In the genomic region with DNA sequence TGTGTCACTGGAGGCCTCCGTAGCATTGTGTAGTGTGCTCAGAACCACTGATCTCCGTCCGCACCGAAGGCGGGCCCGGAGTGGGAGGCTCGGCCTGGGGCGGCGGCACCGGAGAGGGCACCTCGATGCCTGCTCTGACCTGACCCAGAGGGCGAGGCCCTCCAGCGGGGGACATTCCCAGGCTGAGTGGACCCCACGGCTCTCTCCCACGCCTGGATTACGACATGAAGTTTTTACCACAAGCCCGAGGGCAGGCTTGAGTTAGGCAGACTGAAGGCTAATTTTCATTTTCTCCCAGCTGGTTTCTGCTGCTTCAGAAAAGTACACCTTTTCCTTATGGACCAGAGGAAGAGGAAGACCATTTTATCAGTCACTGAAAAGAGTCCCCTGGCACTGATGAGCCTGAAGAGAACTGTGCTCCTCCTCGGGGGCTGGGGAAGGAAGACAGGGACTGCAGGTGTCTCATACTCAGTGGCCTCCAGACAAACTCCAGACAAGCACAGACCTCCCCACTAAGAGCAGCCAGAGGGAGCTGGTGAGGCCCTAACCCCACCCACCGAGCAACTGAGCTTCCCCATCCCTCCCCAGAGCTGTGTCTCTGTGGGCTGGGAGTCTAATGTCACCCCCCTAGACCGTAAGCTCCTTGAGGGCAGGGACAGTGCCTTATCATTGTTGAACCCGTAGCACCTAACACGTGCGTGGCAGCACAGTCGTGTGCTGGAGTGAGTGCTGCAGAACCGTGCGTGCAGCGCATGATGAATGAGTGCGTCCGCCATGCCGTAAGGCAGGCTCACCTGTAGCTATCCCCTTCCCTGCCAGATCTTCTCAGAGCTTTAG, we compare ENCODE assay signal across 15 cellular contexts.
DNase-seq lines count a peak whose midpoint lies in the region; ATAC-seq, FAIRE-seq and TF ChIP-seq lines count a peak whose summit lies in the region.
"Had no signal": no experiment of that assay in that cellular context is flagged by ENCODE, and none has a peak within 500 bp of the region (broad histone marks: within the 10 kb centered on the region; RNA-seq: fewer than 3 reads in every experiment).

No MANE protein-coding gene starts in this region.

- H3K36me3 ChIP-seq in heart left ventricle (peaks cover 3 to 74% (median 64%) of the 10 kb centered on the region in 9 donors), H1 (ENCODE audit: control insufficient read depth in 2 of 4, insufficient read depth in 4 of 4, low read length in 3 of 4) (no peaks in the 10 kb centered on the region), gastroesophageal sphincter (peaks cover 0 to 77% of the 10 kb centered on the region in 2 donors), thyroid gland (peaks cover 38 to 43% of the 10 kb centered on the region in 2 donors)

- no peak overlapping the region for H4K5ac ChIP-seq in H1 (ENCODE audit: insufficient read length, low read depth, low read length)

- no peak overlapping the region for H2BK5ac ChIP-seq in H1 (ENCODE audit: low read depth, low read length)

- no peak overlapping the region for H2BK20ac ChIP-seq in H1 (ENCODE audit: low read length)

- no peaks in the 10 kb centered on the region for H4K20me1 ChIP-seq in H1 (replicated peaks in 1 of 2; ENCODE audit: control insufficient read depth in 1 of 2, insufficient read depth in 2 of 2, low read length in 2 of 2)

- ATAC-seq in heart left ventricle, result peak in 3 of 4 donors; percentile 15 to 27 (median 23)
- ATAC-seq in Right ventricle myocardium inferior, result no peak
- ATAC-seq in gastroesophageal sphincter, result no peak

- intact Hi-C loops in heart left ventricle (cut with DNase I), result no loop called here
- intact Hi-C loops in Right ventricle myocardium inferior (cut with DNase I), result no loop called here
- intact Hi-C loops in thyroid gland (cut with DNase I), result no loop called here

- H3K4me3 ChIP-seq in heart left ventricle (no peak overlapping the region), H1 (ENCODE audit: extremely low read depth in 1 of 4, insufficient read depth in 2 of 4, low read depth in 3 of 4, low read length in 4 of 4) (no peak overlapping the region), retinal pigment epithelial cell (ENCODE audit: low read length) (no peak overlapping the region), gastroesophageal sphincter (no peak overlapping the region), thyroid gland (replicated peaks in 1 of 3) (no peak overlapping the region)
- H3K4me3 ChIP-seq: BLaER1 had no signal

- no peaks in the 10 kb centered on the region for H3K79me1 ChIP-seq in H1 (ENCODE audit: low read depth, low read length)

- no peak overlapping the region for H2BK12ac ChIP-seq in H1 (ENCODE audit: low read depth, low read length)

- no peak overlapping the region for H3K14ac ChIP-seq in H1 (ENCODE audit: insufficient read length)

- H3K23ac ChIP-seq in H1 (ENCODE audit: insufficient read length), result no peak overlapping the region

- H4K91ac ChIP-seq in H1 (replicated peaks; ENCODE audit: insufficient read length, low read length), result no peak overlapping the region

- CTCF ChIA-PET in H1 (lab: Charles Lee; ENCODE audit: partially characterized antibody), result interaction anchor here (0.5 to 5.4 kb wide), 22 partner anchors 11 to 322 kb away, joined by 3 to 17 read pairs (median 4); partner anchors contain the start of genes FES and UNC45A

- H2AFZ ChIP-seq in H1 (ENCODE audit: low read length), result no peak overlapping the region
- H2AFZ ChIP-seq: parathyroid adenoma had no signal

- peak in 1 of 5 donors; percentile 64 for DNase-seq in heart left ventricle
- no peak for DNase-seq in Right ventricle myocardium inferior (ENCODE audit: missing footprints)
- DNase-seq in NAMALWA (ENCODE audit: low spot score), result peak; percentile 41
- no peak for DNase-seq in H1 (ENCODE audit: low read depth in 1 of 2, low spot score in 2 of 2)
- no peak for DNase-seq in retinal pigment epithelial cell (ENCODE audit: low read depth)
- no peak for DNase-seq in kidney glomerular epithelial cell (lab: John Stamatoyannopoulos, UW)
- no peak for DNase-seq in thyroid gland
- DNase-seq: activated CD8-positive, alpha-beta memory T cell treated with anti-CD3 and anti-CD28 coated beads, Interleukin-2, amount 50 U/mL, for 4 hours; aorta; midbrain; RPMI8226; stimulated activated CD4-positive, alpha-beta T cell treated with anti-CD3 and anti-CD28 coated beads, Interleukin-1b, Interleukin-23, amount 100 ng/mL, for 48 hours had no signal

- no peak overlapping the region for H3K56ac ChIP-seq in H1 (replicated peaks; ENCODE audit: insufficient read length, low read depth, low read length)

- H2AK5ac ChIP-seq in H1 (ENCODE audit: low read depth, low read length), result no peak overlapping the region

- no peak for FAIRE-seq in H1 (lab: Jason Lieb, UNC)

- TF ChIP-seq RAD21 in H1 (IDR thresholded peaks at IDR 0.05 in 1 of 2, conservative IDR thresholded peaks at IDR 0.05 in 1 of 2; ENCODE audit: low read depth in 2 of 2, low read length in 2 of 2), result peak; percentile 15 to 30; a peak in 2 of 4 replicates

- H2BK120ac ChIP-seq in H1 (replicated peaks; ENCODE audit: low read depth, low read length), result no peak overlapping the region

- H3K9me3 ChIP-seq in heart left ventricle, result no peaks in the 10 kb centered on the region
- no peaks in the 10 kb centered on the region; a peak in 1 of 4 replicates for H3K9me3 ChIP-seq in H1 (ENCODE audit: insufficient read depth in 2 of 2, low read depth in 1 of 2, low read length in 1 of 2)
- no peaks in the 10 kb centered on the region for H3K9me3 ChIP-seq in gastroesophageal sphincter
- no peaks in the 10 kb centered on the region for H3K9me3 ChIP-seq in thyroid gland
- H3K9me3 ChIP-seq: BLaER1 had no signal

- H3K9ac ChIP-seq in H1 (replicated peaks in 1 of 4; ENCODE audit: extremely low read depth in 1 of 4, low read depth in 3 of 4, low read length in 3 of 4), result no peak overlapping the region
- H3K9ac ChIP-seq: BLaER1, parathyroid adenoma had no signal

- TF ChIP-seq POLR2A in heart left ventricle (IDR thresholded peaks at IDR 0.05), result no peak
- TF ChIP-seq POLR2A in H1 (IDR thresholded peaks at IDR 0.05; ENCODE audit: control extremely low read depth in 1 of 2, low read depth in 2 of 2, low read length in 2 of 2), result no peak
- TF ChIP-seq POLR2A in gastroesophageal sphincter (IDR thresholded peaks at IDR 0.05), result no peak
- TF ChIP-seq POLR2A in thyroid gland (IDR thresholded peaks at IDR 0.05), result no peak

- H3K23me2 ChIP-seq in H1 (ENCODE audit: low read depth, low read length), result peaks cover 3% of the 10 kb centered on the region; the same call in 1 of the 2 replicates

- no peak overlapping the region for H3K4me2 ChIP-seq in H1 (ENCODE audit: insufficient read depth in 1 of 2, low read depth in 2 of 2, low read length in 2 of 2)
- H3K4me2 ChIP-seq: BLaER1 had no signal

- H3K18ac ChIP-seq in H1 (ENCODE audit: extremely low read depth, low read length), result no peak overlapping the region

- peaks cover 0 to 1% (median 0%) of the 10 kb centered on the region in 12 donors for H3K4me1 ChIP-seq in heart left ventricle
- H3K4me1 ChIP-seq in H1 (replicated peaks in 1 of 4; ENCODE audit: control insufficient read depth in 3 of 4, insufficient read depth in 4 of 4, low read length in 3 of 4), result peaks cover 0 to 6% (median 0%) of the 10 kb centered on the region in 4 experiments; a peak in 4 of 7 replicates
- H3K4me1 ChIP-seq in gastroesophageal sphincter, result peaks cover 0 to under 1% (median 0%) of the 10 kb centered on the region in 3 donors
- H3K4me1 ChIP-seq in thyroid gland, result peaks cover 0 to under 1% of the 10 kb centered on the region in 2 donors
- H3K4me1 ChIP-seq: parathyroid adenoma had no signal

- no peaks in the 10 kb centered on the region for H3K79me2 ChIP-seq in H1 (ENCODE audit: control insufficient read depth in 1 of 2, insufficient read depth in 2 of 2, low read length in 2 of 2)
- H3K79me2 ChIP-seq: parathyroid adenoma had no signal

- POLR2A ChIA-PET in H1 (lab: Charles Lee; ENCODE audit: partially characterized antibody), result interaction anchor here (1.6 kb wide), 1 partner anchor 10 kb away, joined by 3 read pairs; no protein-coding TSS in a partner anchor

- TF ChIP-seq CTCF in heart left ventricle (IDR thresholded peaks at IDR 0.05) (no peak), H1 (IDR thresholded peaks at IDR 0.05; ENCODE audit: control extremely low read depth in 1 of 3, insufficient read depth in 1 of 3, low read depth in 1 of 3, low read length in 3 of 3) (peak; percentile 21 to 55 (median 48); a peak in 3 of 4 replicates), retinal pigment epithelial cell (conservative IDR thresholded peaks at IDR 0.05; ENCODE audit: low read depth, low read length) (peak; percentile 32), gastroesophageal sphincter (IDR thresholded peaks at IDR 0.05) (no peak), thyroid gland (IDR thresholded peaks at IDR 0.05) (no peak)

- TF ChIP-seq EP300 in H1 (IDR thresholded peaks at IDR 0.05; ENCODE audit: borderline replicate concordance in 1 of 2, low read depth in 2 of 2, low read length in 2 of 2) (no peak), gastroesophageal sphincter (IDR thresholded peaks at IDR 0.05) (no peak)

- no peak overlapping the region for H3K4ac ChIP-seq in H1 (replicated peaks; ENCODE audit: insufficient read length, low read depth, low read length)

- H4K8ac ChIP-seq in H1 (ENCODE audit: extremely low read depth, insufficient read depth, low read length), result no peak overlapping the region

- H3K27me3 ChIP-seq in heart left ventricle (no peaks in the 10 kb centered on the region), H1 (replicated peaks in 1 of 4; ENCODE audit: control insufficient read depth in 3 of 4, extremely low read depth in 1 of 4, insufficient read depth in 3 of 4, low read length in 3 of 4) (no peaks in the 10 kb centered on the region; a peak in 1 of 7 replicates), gastroesophageal sphincter (no peaks in the 10 kb centered on the region), thyroid gland (no peaks in the 10 kb centered on the region)
- H3K27me3 ChIP-seq: BLaER1 had no signal

- 91 to 95% (median 94%) methylated on average over 14 to 30 of the region's 30 CpGs for WGBS in heart left ventricle, 4 donors
- 93% methylated on average over 30 of the region's 30 CpGs; no CpG with 5 or more reads in 1 of the 2 experiments for WGBS in H1 (ENCODE audit: extremely low coverage in 1 of 2, insufficient coverage in 1 of 2, insufficient read length in 1 of 2, insufficient replicate concordance in 2 of 2, low coverage in 1 of 2, low lambda C conversion rate in 2 of 2, missing lambda C conversion rate in 1 of 2), 2 experiments
- 90% methylated on average over 6 of the region's 30 CpGs; no CpG with 5 or more reads in 1 of the 2 donors for WGBS in gastroesophageal sphincter (ENCODE audit: low coverage in 1 of 2), 2 donors
- 93 to 95% methylated on average over 19 to 20 of the region's 30 CpGs for WGBS in thyroid gland, 2 donors

- no peak overlapping the region for H2BK15ac ChIP-seq in H1 (ENCODE audit: low read length)

- no peak overlapping the region for H3K27ac ChIP-seq in heart left ventricle
- H3K27ac ChIP-seq in H1 (ENCODE audit: low read depth, low read length), result no peak overlapping the region
- no peak overlapping the region for H3K27ac ChIP-seq in gastroesophageal sphincter
- no peak overlapping the region for H3K27ac ChIP-seq in thyroid gland
- H3K27ac ChIP-seq: BLaER1, parathyroid adenoma had no signal

TF ChIP-seq in H1, 55 proteins besides CTCF, POLR2A, EP300 and RAD21 (continues in another document):
- no peak for TF ChIP-seq TCF12 (IDR thresholded peaks at IDR 0.05; ENCODE audit: low read depth, low read length)

Comparison
In these comparisons a context has a peak if more than half of its experiments do, and no peak if none do; other contexts are left out.
1. ATAC-seq: peak in heart left ventricle (3 of 4); none in Right ventricle myocardium inferior (single experiment) and gastroesophageal sphincter (single experiment).
2. CTCF ChIP-seq: peak in H1 (3 of 3) and retinal pigment epithelial cell (single experiment); none in heart left ventricle (0 of 12), gastroesophageal sphincter (0 of 4) and thyroid gland (0 of 6).